ENCODE assay signal across 11 cellular contexts in genomic region chr4:80124246-80125211, GRCh38. TPM values are rescaled to one million over a fixed set of nuclear protein-coding genes. Genes with fewer than 3 reads are reported as not detected.
DNase-seq lines count a peak whose midpoint lies in the region; ATAC-seq and TF ChIP-seq lines count a peak whose summit lies in the region.
"Had no signal": no experiment of that assay in that cellular context is flagged by ENCODE, and none has a peak within 500 bp of the region (broad histone marks: within the 10 kb centered on the region; RNA-seq: fewer than 3 reads in every experiment).

No MANE protein-coding gene starts in this region.

- H3K27me3 ChIP-seq in PC-3 (ENCODE audit: low read length) (no peaks in the 10 kb centered on the region), mammary epithelial cell (ENCODE audit: insufficient read depth, low read length) (no peaks in the 10 kb centered on the region), osteoblast (ENCODE audit: insufficient read depth, low read length) (no peaks in the 10 kb centered on the region)

- POLR2A ChIA-PET in PC-3 (lab: Charles Lee; ENCODE audit: unreplicated experiment): interaction anchor here (0.6 to 0.7 kb wide), 2 partner anchors 27 to 65 kb away, joined by 5 to 9 read pairs; no protein-coding TSS in a partner anchor

- H3K4me3 ChIP-seq in PC-3 (ENCODE audit: low read length) (no peak overlapping the region), mammary epithelial cell (replicated peaks in 1 of 3; ENCODE audit: insufficient read depth in 1 of 3, low read depth in 2 of 3, low read length in 3 of 3) (peak overlapping the region; percentile 15 to 30 (median 22)), osteoblast (ENCODE audit: insufficient read depth, low read length) (no peak overlapping the region)
- H3K4me3 ChIP-seq: GM23338 had no signal

- no peak overlapping the region; the same call in 1 of the 2 replicates for H3K27ac ChIP-seq in PC-3 (ENCODE audit: low read length)
- peak overlapping the region; percentile 68 for H3K27ac ChIP-seq in mammary epithelial cell (ENCODE audit: insufficient read depth, low read depth, low read length)
- no peak overlapping the region for H3K27ac ChIP-seq in osteoblast (ENCODE audit: low read depth, low read length)

- H3K4me1 ChIP-seq in PC-3 (ENCODE audit: insufficient read depth, low read length): peaks cover 41% of the 10 kb centered on the region
- peaks cover 46% of the 10 kb centered on the region for H3K4me1 ChIP-seq in mammary epithelial cell (ENCODE audit: insufficient read depth, low read length)
- H3K4me1 ChIP-seq in osteoblast (ENCODE audit: insufficient read depth, low read length): peaks cover 26% of the 10 kb centered on the region

- no peaks in the 10 kb centered on the region for H3F3A ChIP-seq in PC-3 (ENCODE audit: low read length, unreplicated experiment)

- dilution Hi-C loops in mammary epithelial cell (cut with HindIII; ENCODE audit: low sequenced_read_pairs): no loop called here

- H3K9me3 ChIP-seq in PC-3 (ENCODE audit: low read length): no peaks in the 10 kb centered on the region
- H3K9me3 ChIP-seq in mammary epithelial cell (replicated peaks; ENCODE audit: insufficient read depth, low read length): no peaks in the 10 kb centered on the region
- H3K9me3 ChIP-seq in osteoblast (ENCODE audit: low read depth, low read length): no peaks in the 10 kb centered on the region

- CTCF ChIA-PET in activated CD8-positive, alpha-beta memory T cell treated with anti-CD3 and anti-CD28 coated beads, Interleukin-2, amount 10 ng/mL, durations not matched to agents 7 days and 5 days (lab: Charles Lee): interaction anchor here (0.7 to 5.0 kb wide), 21 partner anchors 9 to 315 kb away, joined by 3 to 135 read pairs (median 4); partner anchors contain the start of gene ANTXR2
- CTCF ChIA-PET in PC-3 (lab: Charles Lee): no interaction called here
- CTCF ChIA-PET in mammary epithelial cell (lab: Charles Lee; ENCODE audit: low non-redundant PET): no interaction called here

- peak overlapping the region; percentile 95 for H3K27ac Mint-ChIP-seq in activated CD8-positive, alpha-beta memory T cell treated with anti-CD3 and anti-CD28 coated beads, Interleukin-2, amount 10 ng/mL, durations not matched to agents 7 days and 5 days
- H3K27ac Mint-ChIP-seq: GM23338 had no signal

- 80% methylated on average over 1 of the region's 1 CpG for WGBS in mammary epithelial cell (ENCODE audit: low coverage, missing lambda C conversion rate)

- no peaks in the 10 kb centered on the region for H4K20me1 ChIP-seq in PC-3 (ENCODE audit: low read length)
- no peaks in the 10 kb centered on the region for H4K20me1 ChIP-seq in mammary epithelial cell (ENCODE audit: insufficient read depth, low read length)
- H4K20me1 ChIP-seq in osteoblast (ENCODE audit: insufficient read depth, low read length): no peaks in the 10 kb centered on the region

- intact Hi-C loops in PC-3 (cut with micrococcal nuclease) (loop anchor here (1.0 kb wide), 1 partner anchor 60 kb away; no protein-coding TSS in a partner anchor), mammary epithelial cell (cut with micrococcal nuclease) (loop anchor here (1.0 to 5.0 kb wide), 3 partner anchors 51 to 183 kb away; partner anchors contain the start of gene ANTXR2)

- H3K9ac ChIP-seq in PC-3 (ENCODE audit: low read length) (peak overlapping the region; percentile 60; the same call in 1 of the 2 replicates), mammary epithelial cell (ENCODE audit: insufficient read depth, low read length) (no peak overlapping the region)

- in situ Hi-C loops in mammary epithelial cell (cut with MboI; ENCODE audit: low sequenced_read_pairs in 2 of 2): no loop called here

- H3K4me3 Mint-ChIP-seq in activated CD8-positive, alpha-beta memory T cell treated with anti-CD3 and anti-CD28 coated beads, Interleukin-2, amount 10 ng/mL, durations not matched to agents 7 days and 5 days: peak overlapping the region; percentile 33
- H3K4me3 Mint-ChIP-seq: GM23338 had no signal

- peaks cover 35% of the 10 kb centered on the region for H3K36me3 Mint-ChIP-seq in activated CD8-positive, alpha-beta memory T cell treated with anti-CD3 and anti-CD28 coated beads, Interleukin-2, amount 10 ng/mL, durations not matched to agents 7 days and 5 days

- H3K4me1 Mint-ChIP-seq in activated CD8-positive, alpha-beta memory T cell treated with anti-CD3 and anti-CD28 coated beads, Interleukin-2, amount 10 ng/mL, durations not matched to agents 7 days and 5 days: peaks cover 63% of the 10 kb centered on the region

- no peak for DNase-seq in activated CD8-positive, alpha-beta memory T cell treated with anti-CD3 and anti-CD28 coated beads, Interleukin-2, amount 10 ng/mL, durations not matched to agents 7 days and 5 days
- DNase-seq in activated CD8-positive, alpha-beta memory T cell treated with anti-CD3 and anti-CD28 coated beads for 24 hours: no peak
- no peak for DNase-seq in PC-3
- DNase-seq in mammary epithelial cell: peak; percentile 26
- no peak for DNase-seq in osteoblast (ENCODE audit: insufficient read length, low spot score, missing footprints)
- DNase-seq in NCI-H2196 treated with DMSO at 0.1 percent for 48 hours (lab: John Stamatoyannopoulos, UW; ENCODE audit: unreplicated experiment): no peak
- no peak for DNase-seq in GDM1 (lab: John Stamatoyannopoulos, UW)
- DNase-seq: NCI-H1092, nucleus accumbens had no signal

- BruUV-seq in PC-3 (replicated peaks; lab: Mats Ljungman, UMichigan): TSS peak; percentile 23
- no TSS peak for BruUV-seq in mammary epithelial cell (replicated peaks; lab: Mats Ljungman, UMichigan)

- peaks cover 4% of the 10 kb centered on the region for H3K27me3 Mint-ChIP-seq in activated CD8-positive, alpha-beta memory T cell treated with anti-CD3 and anti-CD28 coated beads, Interleukin-2, amount 10 ng/mL, durations not matched to agents 7 days and 5 days

- H3K4me2 ChIP-seq in PC-3 (ENCODE audit: low read length) (0 out of 2 replicates have a peak overlapping the region, but pooled peaks have one; percentile 1), mammary epithelial cell (ENCODE audit: insufficient read depth, low read depth, low read length) (peak overlapping the region; percentile 71), osteoblast (ENCODE audit: insufficient read depth, low read length) (peak overlapping the region; percentile 26)
- H3K4me2 ChIP-seq: GM23338 had no signal

- H3K9me3 Mint-ChIP-seq in activated CD8-positive, alpha-beta memory T cell treated with anti-CD3 and anti-CD28 coated beads, Interleukin-2, amount 10 ng/mL, durations not matched to agents 7 days and 5 days (ENCODE audit: low read depth): peaks cover 7% of the 10 kb centered on the region
- H3K9me3 Mint-ChIP-seq: GM23338 had no signal

- no peak for ATAC-seq in activated CD8-positive, alpha-beta memory T cell treated with anti-CD3 and anti-CD28 coated beads, Interleukin-2, amount 10 ng/mL, durations not matched to agents 7 days and 5 days
- no peak for ATAC-seq in PC-3
- ATAC-seq in HG02642 (IDR thresholded peaks at IDR 0.05; ENCODE audit: poor library complexity, unreplicated experiment): no peak

- no peaks in the 10 kb centered on the region for H3K36me3 ChIP-seq in PC-3 (ENCODE audit: low read depth, low read length)
- no peaks in the 10 kb centered on the region for H3K36me3 ChIP-seq in mammary epithelial cell (ENCODE audit: insufficient read depth, low read length)
- no peaks in the 10 kb centered on the region for H3K36me3 ChIP-seq in osteoblast (ENCODE audit: insufficient read depth, low read length)

- H3K79me2 ChIP-seq in PC-3 (ENCODE audit: low read length): no peaks in the 10 kb centered on the region
- peaks cover 6% of the 10 kb centered on the region for H3K79me2 ChIP-seq in mammary epithelial cell (ENCODE audit: insufficient read depth, low read length)
- H3K79me2 ChIP-seq in osteoblast (ENCODE audit: insufficient read depth, low read length): no peaks in the 10 kb centered on the region

- H2AFZ ChIP-seq in PC-3 (ENCODE audit: low read length): 0 out of 2 replicates have a peak overlapping the region, but pooled peaks have one; percentile 1
- H2AFZ ChIP-seq in mammary epithelial cell (ENCODE audit: low read depth, low read length): peak overlapping the region; percentile 58
- H2AFZ ChIP-seq in osteoblast (ENCODE audit: low read length): no peak overlapping the region
- H2AFZ ChIP-seq: GM23338 had no signal

- H3K9me2 ChIP-seq in PC-3 (replicated peaks; ENCODE audit: low read length): no peaks in the 10 kb centered on the region

- TF ChIP-seq CTCF in PC-3 (conservative IDR thresholded peaks at IDR 0.05; ENCODE audit: low read depth, low read length) (no peak), mammary epithelial cell (conservative IDR thresholded peaks at IDR 0.05 in 1 of 2, IDR thresholded peaks at IDR 0.05 in 1 of 2; ENCODE audit: extremely low read depth in 1 of 2, insufficient read depth in 1 of 2, low read depth in 1 of 2, low read length in 2 of 2) (peak; percentile 16 to 21), osteoblast (IDR thresholded peaks at IDR 0.05; ENCODE audit: extremely low read depth, low read depth, low read length) (no peak)

RNA-seq across cellular contexts. Expression of gene ANTXR2, which starts 51.5 kb away (rescaled TPM):
- 10 to 100 TPM; 52.0 to 55.0 TPM for total RNA-seq in activated CD8-positive, alpha-beta memory T cell treated with anti-CD3 and anti-CD28 coated beads, Interleukin-2, amount 10 ng/mL, durations not matched to agents 7 days and 5 days
- total RNA-seq in PC-3 (2014; rRNA removed): 43.9 and 56.3 TPM in 2 replicates
- 100 to 1,000 TPM in 1 of 2 donors, 10 to 100 TPM in 1; 28.3 to 116 TPM for total RNA-seq in mammary epithelial cell
- 41.0 TPM for polyA plus RNA-seq in mammary epithelial cell
- polyA minus RNA-seq in mammary epithelial cell: 88.8 TPM
- total RNA-seq in osteoblast: 86.9 and 97.4 TPM in 2 replicates

Comparison
In these comparisons a context has a peak if more than half of its experiments do, and no peak if none do; other contexts are left out.
1. H3K4me2 ChIP-seq: peak in every context shown above with its lines; median percentile 71 in mammary epithelial cell; 26 in osteoblast; 1 in PC-3.
2. H3K4me3 ChIP-seq: peak in mammary epithelial cell (3 of 3); none in PC-3 (single experiment) and osteoblast (single experiment).
3. CTCF ChIP-seq: peak in mammary epithelial cell (2 of 2); none in PC-3 (single experiment) and osteoblast (single experiment).